10 cellular contexts compared by ENCODE assay signal in genomic region chrX:115563633-115564182, GRCh38. TPM values are rescaled to one million over a fixed set of nuclear protein-coding genes. Genes with fewer than 3 reads are reported as not detected.
DNase-seq lines count a peak whose midpoint lies in the region; ATAC-seq, FAIRE-seq and TF ChIP-seq lines count a peak whose summit lies in the region.
"Had no signal": no experiment of that assay in that cellular context is flagged by ENCODE, and none has a peak within 500 bp of the region (broad histone marks: within the 10 kb centered on the region; RNA-seq: fewer than 3 reads in every experiment).

No MANE protein-coding gene starts in this region.

- no peaks in the 10 kb centered on the region for H3K27me3 Mint-ChIP-seq in astrocyte (ENCODE audit: low read depth, unreplicated experiment)

- no peaks in the 10 kb centered on the region for H3K36me3 Mint-ChIP-seq in astrocyte (ENCODE audit: low read depth, unreplicated experiment)
- H3K36me3 Mint-ChIP-seq: naive B cell had no signal

- peaks cover 78% of the 10 kb centered on the region for H3K79me2 ChIP-seq in astrocyte (ENCODE audit: insufficient read depth, low read length)

- TF ChIP-seq CTCF in astrocyte (IDR thresholded peaks at IDR 0.05; ENCODE audit: insufficient read depth, low read depth, low read length): no peak
- TF ChIP-seq CTCF in thyroid gland (IDR thresholded peaks at IDR 0.05): peak in 2 of 6 experiments; percentile 10 to 13
- TF ChIP-seq CTCF in spleen (IDR thresholded peaks at IDR 0.05 in 8 of 11, conservative IDR thresholded peaks at IDR 0.05 in 3 of 11): no peak

- ATAC-seq in GM21528 (IDR thresholded peaks at IDR 0.05; ENCODE audit: low FRiP score, unreplicated experiment): no peak

- H3K4me2 ChIP-seq in astrocyte (ENCODE audit: low read length): peak overlapping the region; percentile 85

- 37 to 40% methylated on average over 4 of the region's 4 CpGs for WGBS in thyroid gland, 2 donors
- 30 to 44% (median 43%) methylated on average over 4 of the region's 4 CpGs for WGBS in spleen, 5 donors

- peak overlapping the region; percentile 57 for H3K27ac ChIP-seq in astrocyte (ENCODE audit: low read depth, low read length)
- H3K27ac ChIP-seq in thyroid gland: peak overlapping the region; percentile 92 to 97 (median 97)
- H3K27ac ChIP-seq in spleen: peak overlapping the region in 4 of 8 donors; percentile 18 to 88 (median 62)

- H3K9ac ChIP-seq in astrocyte (ENCODE audit: low read length): peak overlapping the region; percentile 95

- H2AFZ ChIP-seq in astrocyte (ENCODE audit: low read depth, low read length): no peak overlapping the region

- no peak for FAIRE-seq in astrocyte (lab: Jason Lieb, UNC)

- no peaks in the 10 kb centered on the region for H3K36me3 ChIP-seq in astrocyte (ENCODE audit: insufficient read depth, low read length)
- H3K36me3 ChIP-seq in thyroid gland: no peaks in the 10 kb centered on the region
- no peaks in the 10 kb centered on the region for H3K36me3 ChIP-seq in spleen
- H3K36me3 ChIP-seq: adrenal gland had no signal

- H3K27me3 ChIP-seq in astrocyte (ENCODE audit: insufficient read depth, low read length) (no peaks in the 10 kb centered on the region), thyroid gland (no peaks in the 10 kb centered on the region), spleen (replicated peaks in 1 of 7) (peaks cover 0 to 61% (median 22%) of the 10 kb centered on the region in 7 donors)

- peak overlapping the region; percentile 95 for H3K4me3 Mint-ChIP-seq in astrocyte (ENCODE audit: unreplicated experiment)
- H3K4me3 Mint-ChIP-seq: naive B cell had no signal

- no peak overlapping the region for H3K4me3 ChIP-seq in astrocyte (ENCODE audit: insufficient read depth, low read depth, low read length)
- no peak overlapping the region for H3K4me3 ChIP-seq in thyroid gland (replicated peaks in 1 of 3)
- peak overlapping the region in 3 of 8 donors; percentile 1 to 70 (median 52) for H3K4me3 ChIP-seq in spleen

- peaks cover 12% of the 10 kb centered on the region for H3K4me1 Mint-ChIP-seq in astrocyte (ENCODE audit: low read depth, unreplicated experiment)

- H3K27ac Mint-ChIP-seq in astrocyte (ENCODE audit: unreplicated experiment): peak overlapping the region; percentile 41

- peaks cover 25% of the 10 kb centered on the region for H4K20me1 ChIP-seq in astrocyte (ENCODE audit: insufficient read depth, low read length)

- intact Hi-C loops in thyroid gland (cut with DNase I): no loop called here
- intact Hi-C loops in spleen (cut with DNase I; ENCODE audit: low total_unique reads): no loop called here

- H3K4me1 ChIP-seq in astrocyte (ENCODE audit: insufficient read depth, low read length): peaks cover 30% of the 10 kb centered on the region
- H3K4me1 ChIP-seq in thyroid gland: peaks cover 0 to 12% of the 10 kb centered on the region in 2 donors
- H3K4me1 ChIP-seq in spleen: no peaks in the 10 kb centered on the region
- H3K4me1 ChIP-seq: adrenal gland had no signal

- TF ChIP-seq POLR2A in thyroid gland (IDR thresholded peaks at IDR 0.05): no peak
- TF ChIP-seq POLR2A in spleen (IDR thresholded peaks at IDR 0.05): no peak

- DNase-seq in NCI-H345 (lab: John Stamatoyannopoulos, UW): peak; percentile 11
- DNase-seq in NCI-H345 treated with DMSO at 0.1 percent for 48 hours (lab: John Stamatoyannopoulos, UW; ENCODE audit: unreplicated experiment): no peak
- DNase-seq in astrocyte (ENCODE audit: low read depth): no peak
- peak; percentile 6 for DNase-seq in inferior parietal cortex (ENCODE audit: extremely low spot score)
- no peak for DNase-seq in thyroid gland
- no peak for DNase-seq in spleen
- no peak for DNase-seq in GM19238 (ENCODE audit: insufficient read length, low spot score)
- DNase-seq: adrenal gland, naive B cell had no signal

- H3K9me3 ChIP-seq in astrocyte (ENCODE audit: insufficient read depth, low read depth, low read length): no peaks in the 10 kb centered on the region
- H3K9me3 ChIP-seq in thyroid gland: no peaks in the 10 kb centered on the region
- no peaks in the 10 kb centered on the region for H3K9me3 ChIP-seq in spleen
- H3K9me3 ChIP-seq: adrenal gland had no signal

- H3K9me3 Mint-ChIP-seq in astrocyte (ENCODE audit: unreplicated experiment): no peaks in the 10 kb centered on the region

RNA-seq across cellular contexts. Expression of gene PLS3, which starts 2.7 kb away (rescaled TPM):
- total RNA-seq in astrocyte (310 and 313 TPM in 2 replicates), thyroid gland (100 to 1,000 TPM; 238 to 366 (median 300) TPM), spleen (100 to 1,000 TPM in 6 of 7 donors, 10 to 100 TPM in 1; 82.0 to 159 (median 120) TPM)
- 10 to 100 TPM; 20.3 to 57.0 (median 23.7) TPM for polyA plus RNA-seq in spleen

Comparison
In these comparisons a context has a peak if more than half of its experiments do, and no peak if none do; other contexts are left out.
1. DNase-seq: peak in NCI-H345 (single experiment) and inferior parietal cortex (single experiment); none in NCI-H345 treated with DMSO at 0.1 percent for 48 hours (single experiment), astrocyte (single experiment), thyroid gland (0 of 2), spleen (single experiment) and GM19238 (single experiment).